In the genomic region with DNA sequence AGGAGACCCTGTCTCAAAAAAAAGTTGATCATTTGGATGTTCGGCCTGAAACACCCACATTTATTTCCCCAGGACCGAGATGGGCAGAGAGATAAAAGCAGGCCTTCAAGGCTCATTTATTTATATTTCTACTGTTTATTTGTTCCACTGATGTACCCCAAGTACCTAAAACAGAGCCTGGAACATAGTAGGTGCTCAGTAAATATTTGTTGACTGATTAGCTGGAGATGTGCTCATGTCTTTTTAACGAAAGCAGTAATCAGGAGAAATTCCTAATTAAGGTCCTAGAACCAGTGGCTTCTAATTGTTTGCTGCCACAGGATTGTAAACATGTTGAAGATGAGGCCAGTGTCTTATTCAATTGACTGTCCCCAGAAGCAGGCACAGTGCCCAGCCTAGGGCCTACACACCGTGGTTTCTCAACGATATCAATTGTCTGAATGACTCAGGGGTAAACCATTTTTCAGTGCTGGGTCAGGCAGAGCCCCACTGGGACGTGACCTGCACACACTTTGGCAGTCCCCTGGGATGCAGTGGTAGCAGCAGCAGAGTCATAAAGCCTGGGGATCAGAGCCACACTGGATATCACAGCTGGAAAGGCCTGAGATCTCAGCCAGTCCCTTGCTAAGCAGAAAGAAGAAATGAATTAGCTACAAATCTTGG, we compare ENCODE assay signal across 13 cellular contexts. TPM values are rescaled to one million over a fixed set of nuclear protein-coding genes. Genes with fewer than 3 reads are reported as not detected.
DNase-seq lines count a peak whose midpoint lies in the region; ATAC-seq, FAIRE-seq and TF ChIP-seq lines count a peak whose summit lies in the region.
"Had no signal": no experiment of that assay in that cellular context is flagged by ENCODE, and none has a peak within 500 bp of the region (broad histone marks: within the 10 kb centered on the region; RNA-seq: fewer than 3 reads in every experiment).

No MANE protein-coding gene starts in this region.

- intact Hi-C loops in PC-9 (cut with micrococcal nuclease; ENCODE audit: unreplicated experiment), result no loop called here

- ATAC-seq in HG03565 (IDR thresholded peaks at IDR 0.05; ENCODE audit: unreplicated experiment) (no peak), GM18909 (IDR thresholded peaks at IDR 0.05; ENCODE audit: poor library complexity, unreplicated experiment) (no peak)
- ATAC-seq: activated naive CD8-positive, alpha-beta T cell treated with anti-CD3 and anti-CD28 coated beads, Interleukin-2, amount 50 U/mL, for 24 hours had no signal

- H3K9me3 Mint-ChIP-seq in progenitor cell of endocrine pancreas (ENCODE audit: low read depth), result no peaks in the 10 kb centered on the region
- H3K9me3 Mint-ChIP-seq: activated naive CD8-positive, alpha-beta T cell treated with anti-CD3 and anti-CD28 coated beads, Interleukin-2, amount 50 U/mL, for 24 hours had no signal

- H3K18ac ChIP-seq in H1 (ENCODE audit: extremely low read depth, low read length), result no peak overlapping the region

- no peak overlapping the region for H3K23ac ChIP-seq in H1 (ENCODE audit: insufficient read length)

- no peak for TF ChIP-seq EP300 in H1 (IDR thresholded peaks at IDR 0.05; ENCODE audit: borderline replicate concordance in 1 of 2, low read depth in 2 of 2, low read length in 2 of 2)

- no peak overlapping the region for H4K8ac ChIP-seq in H1 (ENCODE audit: extremely low read depth, insufficient read depth, low read length)

- peak overlapping the region; percentile 76; the same call in 1 of the 2 replicates for H2BK20ac ChIP-seq in H1 (ENCODE audit: low read length)

- H3K56ac ChIP-seq in H1 (replicated peaks; ENCODE audit: insufficient read length, low read depth, low read length), result no peak overlapping the region

- no peaks in the 10 kb centered on the region for H3K9me2 ChIP-seq in PC-9 (ENCODE audit: insufficient read depth)

- no peak overlapping the region for H3K4me3 ChIP-seq in PC-9
- H3K4me3 ChIP-seq in H1 (ENCODE audit: extremely low read depth in 1 of 4, insufficient read depth in 2 of 4, low read depth in 3 of 4, low read length in 4 of 4), result no peak overlapping the region
- H3K4me3 ChIP-seq in H7 (ENCODE audit: insufficient read depth, low read depth, low read length), result no peak overlapping the region
- H3K4me3 ChIP-seq: esophagus squamous epithelium, SK-N-MC had no signal

- no peaks in the 10 kb centered on the region for H3K36me3 Mint-ChIP-seq in progenitor cell of endocrine pancreas (ENCODE audit: insufficient read depth)

- H3K27me3 ChIP-seq in PC-9 (ENCODE audit: insufficient read depth, low read depth) (no peaks in the 10 kb centered on the region), H1 (replicated peaks in 1 of 4; ENCODE audit: control insufficient read depth in 3 of 4, extremely low read depth in 1 of 4, insufficient read depth in 3 of 4, low read length in 3 of 4) (no peaks in the 10 kb centered on the region; a peak in 1 of 7 replicates), H7 (ENCODE audit: control insufficient read depth, insufficient read depth, low read length) (no peaks in the 10 kb centered on the region; the same call in 1 of the 2 replicates)
- H3K27me3 ChIP-seq: esophagus squamous epithelium had no signal

- BruUV-seq in PC-9 (replicated peaks; lab: Mats Ljungman, UMichigan), result no TSS peak

- H3K4me2 ChIP-seq in PC-9 (peak overlapping the region; percentile 19; the same call in 1 of the 2 replicates), H1 (ENCODE audit: insufficient read depth in 1 of 2, low read depth in 2 of 2, low read length in 2 of 2) (no peak overlapping the region)

- H3K9me3 ChIP-seq in PC-9 (ENCODE audit: insufficient read depth, low read depth) (no peaks in the 10 kb centered on the region), H1 (ENCODE audit: insufficient read depth in 2 of 2, low read depth in 1 of 2, low read length in 1 of 2) (no peaks in the 10 kb centered on the region)
- H3K9me3 ChIP-seq: esophagus squamous epithelium had no signal

- 0 out of 2 replicates have a peak overlapping the region, but pooled peaks have one; percentile 71 for H2BK12ac ChIP-seq in H1 (ENCODE audit: low read depth, low read length)

- peak overlapping the region; percentile 98 for H3K27ac ChIP-seq in PC-9
- no peak overlapping the region for H3K27ac ChIP-seq in H1 (ENCODE audit: low read depth, low read length)
- H3K27ac ChIP-seq: esophagus squamous epithelium, SK-N-MC had no signal

- POLR2A ChIA-PET in PC-9 (lab: Charles Lee; ENCODE audit: unreplicated experiment), result interaction anchor here (0.7 kb wide), 1 partner anchor 35 kb away, joined by 4 read pairs; the partner anchor contains the start of gene SOST
- POLR2A ChIA-PET in H1 (lab: Charles Lee; ENCODE audit: partially characterized antibody), result interaction anchor here (1.2 kb wide), 1 partner anchor 10 kb away, joined by 3 read pairs; no protein-coding TSS in a partner anchor

- TF ChIP-seq RAD21 in H1 (IDR thresholded peaks at IDR 0.05 in 1 of 2, conservative IDR thresholded peaks at IDR 0.05 in 1 of 2; ENCODE audit: low read depth in 2 of 2, low read length in 2 of 2), result no peak

- H4K5ac ChIP-seq in H1 (ENCODE audit: insufficient read length, low read depth, low read length), result no peak overlapping the region

- H2AFZ ChIP-seq in PC-9 (no peak overlapping the region), H1 (ENCODE audit: low read length) (no peak overlapping the region)

- TF ChIP-seq CTCF in PC-9 (conservative IDR thresholded peaks at IDR 0.05), result no peak
- TF ChIP-seq CTCF in H1 (IDR thresholded peaks at IDR 0.05; ENCODE audit: control extremely low read depth in 1 of 3, insufficient read depth in 1 of 3, low read depth in 1 of 3, low read length in 3 of 3), result no peak
- TF ChIP-seq CTCF in progenitor cell of endocrine pancreas (IDR thresholded peaks at IDR 0.05; ENCODE audit: unreplicated experiment), result no peak

- FAIRE-seq in H1 (lab: Jason Lieb, UNC), result no peak

- peaks cover 5% of the 10 kb centered on the region; the same call in 1 of the 2 replicates for H3K23me2 ChIP-seq in H1 (ENCODE audit: low read depth, low read length)

- peak; percentile 78 for DNase-seq in GM03348 (ENCODE audit: low spot score)
- peak; percentile 63 to 81 for DNase-seq in PC-9
- DNase-seq in H1 (ENCODE audit: low read depth in 1 of 2, low spot score in 2 of 2), result no peak
- DNase-seq in progenitor cell of endocrine pancreas (ENCODE audit: low spot score, unreplicated experiment), result no peak
- DNase-seq in NCI-H526 treated with DMSO at 0.1 percent for 48 hours (lab: John Stamatoyannopoulos, UW), result no peak
- no peak for DNase-seq in H7
- DNase-seq: activated naive CD8-positive, alpha-beta T cell treated with anti-CD3 and anti-CD28 coated beads, Interleukin-2, amount 50 U/mL, for 24 hours; esophagus squamous epithelium; midbrain; NCI-H2081 had no signal

- H3K4me1 ChIP-seq in PC-9 (replicated peaks; ENCODE audit: insufficient read depth) (peaks cover 49% of the 10 kb centered on the region), H1 (replicated peaks in 1 of 4; ENCODE audit: control insufficient read depth in 3 of 4, insufficient read depth in 4 of 4, low read length in 3 of 4) (peaks cover 0 to 3% (median 1%) of the 10 kb centered on the region in 4 experiments; a peak in 3 of 7 replicates)

- peaks cover 26% of the 10 kb centered on the region for H3K4me1 Mint-ChIP-seq in progenitor cell of endocrine pancreas (ENCODE audit: low read depth)

- peak overlapping the region; percentile 44 for H3K27ac Mint-ChIP-seq in progenitor cell of endocrine pancreas
- H3K27ac Mint-ChIP-seq: activated naive CD8-positive, alpha-beta T cell treated with anti-CD3 and anti-CD28 coated beads, Interleukin-2, amount 50 U/mL, for 24 hours had no signal

- H3K36me3 ChIP-seq in PC-9 (ENCODE audit: low read depth) (no peaks in the 10 kb centered on the region), H1 (ENCODE audit: control insufficient read depth in 2 of 4, insufficient read depth in 4 of 4, low read length in 3 of 4) (no peaks in the 10 kb centered on the region), H7 (replicated peaks; ENCODE audit: control insufficient read depth, insufficient read depth, low read length) (no peaks in the 10 kb centered on the region)
- H3K36me3 ChIP-seq: esophagus squamous epithelium had no signal

- TF ChIP-seq POLR2A in H1 (IDR thresholded peaks at IDR 0.05; ENCODE audit: control extremely low read depth in 1 of 2, low read depth in 2 of 2, low read length in 2 of 2), result no peak

- no peak overlapping the region for H4K91ac ChIP-seq in H1 (replicated peaks; ENCODE audit: insufficient read length, low read length)

- H2BK120ac ChIP-seq in H1 (replicated peaks; ENCODE audit: low read depth, low read length), result no peak overlapping the region

- CTCF ChIA-PET in PC-9 (lab: Charles Lee), result no interaction called here
- CTCF ChIA-PET in H1 (lab: Charles Lee; ENCODE audit: partially characterized antibody), result interaction anchor here (1.0 to 4.3 kb wide), 5 partner anchors 22 to 40 kb away, joined by 3 to 32 read pairs (median 3); partner anchors contain the start of gene SOST

- no peaks in the 10 kb centered on the region for H4K20me1 ChIP-seq in PC-9 (ENCODE audit: insufficient read depth)
- no peaks in the 10 kb centered on the region for H4K20me1 ChIP-seq in H1 (replicated peaks in 1 of 2; ENCODE audit: control insufficient read depth in 1 of 2, insufficient read depth in 2 of 2, low read length in 2 of 2)

- no peak overlapping the region; the same call in 1 of the 2 replicates for H2BK5ac ChIP-seq in H1 (ENCODE audit: low read depth, low read length)

- H2AK5ac ChIP-seq in H1 (ENCODE audit: low read depth, low read length), result no peak overlapping the region

- peaks cover 42% of the 10 kb centered on the region for H3F3A ChIP-seq in PC-9 (ENCODE audit: insufficient read depth, low read depth)

- H3K14ac ChIP-seq in H1 (ENCODE audit: insufficient read length), result no peak overlapping the region

- WGBS in H1 (ENCODE audit: extremely low coverage in 1 of 2, insufficient coverage in 1 of 2, insufficient read length in 1 of 2, insufficient replicate concordance in 2 of 2, low coverage in 1 of 2, low lambda C conversion rate in 2 of 2, missing lambda C conversion rate in 1 of 2), 2 experiments, result 87% methylated on average over 6 of the region's 6 CpGs; no CpG with 5 or more reads in 1 of the 2 experiments

- no peaks in the 10 kb centered on the region for H3K79me1 ChIP-seq in H1 (ENCODE audit: low read depth, low read length)

- H3K4me3 Mint-ChIP-seq in progenitor cell of endocrine pancreas (ENCODE audit: low read depth), result no peak overlapping the region
- H3K4me3 Mint-ChIP-seq: activated naive CD8-positive, alpha-beta T cell treated with anti-CD3 and anti-CD28 coated beads, Interleukin-2, amount 50 U/mL, for 24 hours had no signal

- no peak overlapping the region for H3K4ac ChIP-seq in H1 (replicated peaks; ENCODE audit: insufficient read length, low read depth, low read length)

- H3K79me2 ChIP-seq in PC-9 (ENCODE audit: low read depth), result no peaks in the 10 kb centered on the region
- no peaks in the 10 kb centered on the region for H3K79me2 ChIP-seq in H1 (ENCODE audit: control insufficient read depth in 1 of 2, insufficient read depth in 2 of 2, low read length in 2 of 2)

- no peak overlapping the region; a peak in 1 of 7 replicates for H3K9ac ChIP-seq in H1 (replicated peaks in 1 of 4; ENCODE audit: extremely low read depth in 1 of 4, low read depth in 3 of 4, low read length in 3 of 4)

- no peaks in the 10 kb centered on the region for H3K27me3 Mint-ChIP-seq in progenitor cell of endocrine pancreas
- H3K27me3 Mint-ChIP-seq: activated naive CD8-positive, alpha-beta T cell treated with anti-CD3 and anti-CD28 coated beads, Interleukin-2, amount 50 U/mL, for 24 hours had no signal

- peak overlapping the region; percentile 93 for H2BK15ac ChIP-seq in H1 (ENCODE audit: low read length)

RNA-seq across cellular contexts. Expression of gene SOST, which starts 34.8 kb away (rescaled TPM):
- total RNA-seq in PC-9 (2021), result not detected in 2 replicates
- not detected in 2 replicates for total RNA-seq in H1 (2021; fragmentation: NEBNext Ultra II Directional; extraction: Animal tissue kit (Norgen Biotek cat#: 25700))
- polyA plus RNA-seq in H1 (2011; rRNA removed), result 0.08 and 0.25 TPM in 2 replicates
- 0.19 TPM for polyA plus RNA-seq in H1 (2011; cell fraction: cytosol; rRNA removed)
- 0.14 TPM for polyA plus RNA-seq in H1 (2011; cell fraction: nucleus; rRNA removed)
- polyA plus RNA-seq in H1 (2012, experiment 1 of 2), result 0.12 to 0.27 TPM (median 0.15 TPM) in 4 replicates
- polyA plus RNA-seq in H1 (2012, experiment 2 of 2), result 0.21 TPM
- polyA plus RNA-seq in H1 (2013, experiment 1 of 2), result 0.08 TPM
- 0.09 TPM for polyA plus RNA-seq in H1 (2013, experiment 2 of 2)
- polyA minus RNA-seq in H1 (2011; rRNA and poly(A)+ RNA removed), result not detected in 2 replicates
- polyA minus RNA-seq in H1 (2011; cell fraction: cytosol; rRNA and poly(A)+ RNA removed), result not detected
- polyA minus RNA-seq in H1 (2011; cell fraction: nucleus; rRNA and poly(A)+ RNA removed), result not detected
- total RNA-seq in progenitor cell of endocrine pancreas, result 0.42 and 0.43 TPM in 2 replicates
- not detected in 2 replicates for total RNA-seq in H7 (2014; rRNA removed; shearing (Covaris generic))

RNA-seq across cellular contexts. Expression of gene DUSP3, which starts 54.9 kb away (rescaled TPM):
- total RNA-seq in PC-9 (2021), result 37.2 and 38.4 TPM in 2 replicates
- 21.2 and 21.4 TPM in 2 replicates for total RNA-seq in H1 (2021; fragmentation: NEBNext Ultra II Directional; extraction: Animal tissue kit (Norgen Biotek cat#: 25700))
- 15.1 and 19.9 TPM in 2 replicates for polyA plus RNA-seq in H1 (2011; rRNA removed)
- 18.8 TPM for polyA plus RNA-seq in H1 (2011; cell fraction: cytosol; rRNA removed)
- polyA plus RNA-seq in H1 (2011; cell fraction: nucleus; rRNA removed), result 27.1 TPM
- polyA plus RNA-seq in H1 (2012, experiment 1 of 2), result 12.9 to 15.0 TPM (median 13.8 TPM) in 4 replicates
- 9.8 TPM for polyA plus RNA-seq in H1 (2012, experiment 2 of 2)
- 21.3 TPM for polyA plus RNA-seq in H1 (2013, experiment 1 of 2)
- 19.4 TPM for polyA plus RNA-seq in H1 (2013, experiment 2 of 2)
- 21.2 and 27.2 TPM in 2 replicates for polyA minus RNA-seq in H1 (2011; rRNA and poly(A)+ RNA removed)
- polyA minus RNA-seq in H1 (2011; cell fraction: cytosol; rRNA and poly(A)+ RNA removed), result 16.0 TPM
- 16.2 TPM for polyA minus RNA-seq in H1 (2011; cell fraction: nucleus; rRNA and poly(A)+ RNA removed)
- 58.0 and 58.3 TPM in 2 replicates for total RNA-seq in progenitor cell of endocrine pancreas
- total RNA-seq in H7 (2014; rRNA removed; shearing (Covaris generic)), result 30.4 and 35.5 TPM in 2 replicates

RNA-seq across cellular contexts. Expression of gene CFAP97D1, which starts 56.4 kb away (rescaled TPM):
- not detected in 2 replicates for total RNA-seq in PC-9 (2021)
- 0.07 TPM in 1 of 2 replicates, not detected in the other for total RNA-seq in H1 (2021; fragmentation: NEBNext Ultra II Directional; extraction: Animal tissue kit (Norgen Biotek cat#: 25700))
- polyA plus RNA-seq in H1 (2011; rRNA removed), result 0.02 and 0.03 TPM in 2 replicates
- polyA plus RNA-seq in H1 (2011; cell fraction: cytosol; rRNA removed), result 0.03 TPM
- 0.03 TPM for polyA plus RNA-seq in H1 (2011; cell fraction: nucleus; rRNA removed)
- 0.04 TPM in 2 of 4 replicates, not detected in the others for polyA plus RNA-seq in H1 (2012, experiment 1 of 2)
- polyA plus RNA-seq in H1 (2012, experiment 2 of 2), result not detected
- 0.08 TPM for polyA plus RNA-seq in H1 (2013, experiment 1 of 2)
- polyA plus RNA-seq in H1 (2013, experiment 2 of 2), result 0.04 TPM
- 0.09 and 0.15 TPM in 2 replicates for polyA minus RNA-seq in H1 (2011; rRNA and poly(A)+ RNA removed)
- not detected for polyA minus RNA-seq in H1 (2011; cell fraction: cytosol; rRNA and poly(A)+ RNA removed)
- polyA minus RNA-seq in H1 (2011; cell fraction: nucleus; rRNA and poly(A)+ RNA removed), result not detected
- total RNA-seq in progenitor cell of endocrine pancreas, result 0.07 TPM in 1 of 2 replicates, not detected in the other
- 0.21 and 0.37 TPM in 2 replicates for total RNA-seq in H7 (2014; rRNA removed; shearing (Covaris generic))

Comparison
In these comparisons a context has a peak if more than half of its experiments do, and no peak if none do; other contexts are left out.
1. DNase-seq: peak in GM03348 (single experiment) and PC-9 (2 of 2); none in H1 (0 of 2), progenitor cell of endocrine pancreas (single experiment), NCI-H526 treated with DMSO at 0.1 percent for 48 hours (single experiment) and H7 (single experiment).